ENCODE assay signal across 29 cellular contexts in genomic region chr19:34044011-34044410, GRCh38.
"Had no signal": no experiment of that assay in that cellular context is flagged by ENCODE, and none has a peak within 500 bp of the region (broad histone marks: within the 10 kb centered on the region; RNA-seq: fewer than 3 reads in every experiment).

No MANE protein-coding gene starts in this region.

- H3K27me3 ChIP-seq: neural progenitor cell, pancreas, testis, thyroid gland, uterus had no signal

- H3K36me3 ChIP-seq: left lung, lower lobe of right lung, neural progenitor cell, neutrophil, pancreas, prostate gland, stomach, thyroid gland, transverse colon, uterus had no signal

- DNase-seq: hypothalamus; immature natural killer cell; left cardiac atrium; left lung; lower lobe of right lung; mammary epithelial cell; mesenchymal stem cell; naive B cell; natural killer cell; nephron progenitor cell; pancreas; posterior cingulate gyrus; retina; right cardiac atrium; stimulated activated CD4-positive, alpha-beta T cell treated with anti-CD3 and anti-CD28 coated beads, Interleukin-12 subunit alpha, Interleukin-12 subunit beta, amount 100 ng/mL, for 4 hours; stimulated activated CD4-positive, alpha-beta T cell treated with anti-CD3 and anti-CD28 coated beads, Interleukin-15, amount 100 ng/mL, for 24 hours; stimulated activated CD4-positive, alpha-beta T cell treated with anti-CD3 and anti-CD28 coated beads, Interleukin-2, amount 100 ng/mL, for 24 hours; stimulated activated CD4-positive, alpha-beta T cell treated with anti-CD3 and anti-CD28 coated beads, Interleukin-4, amount 100 ng/mL, for 1 hour; stimulated activated naive B cell treated with anti-CD40 and anti-IgM and Interleukin-4, amounts not matched to agents 10 μg/mL and 1 μg/mL and 100 μg/mL, for 72 hours; stimulated activated naive CD8-positive, alpha-beta T cell treated with anti-CD3 and anti-CD28 coated beads, Interleukin-15, Interleukin-2, amounts not matched to agents 100 U/mL and 50 U/mL, for 24 hours; stomach; testis; thyroid gland; transverse colon; uterus had no signal

- H3K4me2 ChIP-seq: neural progenitor cell had no signal

- H3K27ac ChIP-seq: left lung, lower lobe of right lung, neural progenitor cell, neutrophil, pancreas, prostate gland, skin epidermis, stomach, testis, thyroid gland, transverse colon, uterus had no signal

- H3K4me1 ChIP-seq: left lung, lower lobe of right lung, neural progenitor cell, pancreas, prostate gland, stomach, testis, thyroid gland, transverse colon, uterus had no signal

- H3K9ac ChIP-seq: neural progenitor cell had no signal

- H3K9me3 ChIP-seq: left lung, lower lobe of right lung, neutrophil, pancreas, prostate gland, stomach, testis, thyroid gland, transverse colon, uterus had no signal

- H3K4me3 ChIP-seq: left lung, lower lobe of right lung, neural progenitor cell, pancreas, prostate gland, skin epidermis, stomach, testis, thyroid gland, transverse colon, uterus had no signal
